In genomic region chr19:39671739-39672363, GRCh38 we compare ENCODE assay signal across 8 cellular contexts. TPM values are rescaled to one million over a fixed set of nuclear protein-coding genes. Genes with fewer than 3 reads are reported as not detected.
DNase-seq lines count a peak whose midpoint lies in the region; ATAC-seq and TF ChIP-seq lines count a peak whose summit lies in the region.

No MANE protein-coding gene starts in this region.

- ATAC-seq in IMR-90 (ENCODE audit: low read depth): peak; percentile 69
- peak; percentile 58 to 59 for ATAC-seq in activated naive CD4-positive, alpha-beta T cell treated with anti-CD3 and anti-CD28 coated beads, Interleukin-2, amount 50 U/mL, for 72 hours
- ATAC-seq in left ventricle myocardium superior: peak; percentile 51
- no peak for ATAC-seq in HG02678 (IDR thresholded peaks at IDR 0.05; ENCODE audit: unreplicated experiment)

- H3K9me3 ChIP-seq in IMR-90 (ENCODE audit: control insufficient read depth, insufficient read depth, low read length) (no peaks in the 10 kb centered on the region), OCI-LY3 (ENCODE audit: insufficient read depth, low read length) (no peaks in the 10 kb centered on the region)

- no peak overlapping the region for H3K14ac ChIP-seq in IMR-90 (replicated peaks; ENCODE audit: low read depth, low read length)

- H3K4me1 ChIP-seq in IMR-90 (ENCODE audit: control insufficient read depth, insufficient read depth, low read length) (no peaks in the 10 kb centered on the region), OCI-LY3 (ENCODE audit: low read length) (peaks cover 18% of the 10 kb centered on the region)

- peaks cover 0 to 2% of the 10 kb centered on the region in 2 donors for H3K36me3 Mint-ChIP-seq in activated naive CD4-positive, alpha-beta T cell treated with anti-CD3 and anti-CD28 coated beads, Interleukin-2, amount 50 U/mL, for 72 hours

- peak; percentile 68 for TF ChIP-seq RAD21 in IMR-90 (IDR thresholded peaks at IDR 0.05; ENCODE audit: low read length)

- H4K91ac ChIP-seq in IMR-90 (ENCODE audit: insufficient read depth, low read depth, low read length): no peak overlapping the region

- no peak overlapping the region for H2BK120ac ChIP-seq in IMR-90 (ENCODE audit: low read depth, low read length)

- H4K8ac ChIP-seq in IMR-90 (ENCODE audit: low read depth in 2 of 2, low read length in 2 of 2): no peak overlapping the region

- H3K36me3 ChIP-seq in IMR-90 (ENCODE audit: control insufficient read depth, insufficient read depth, low read length): no peaks in the 10 kb centered on the region
- H3K36me3 ChIP-seq in OCI-LY3 (replicated peaks; ENCODE audit: low read depth, low read length): no peaks in the 10 kb centered on the region

- intact Hi-C loops in IMR-90 (cut with micrococcal nuclease): loop anchor here (1.0 to 5.0 kb wide), 3 partner anchors 121 to 231 kb away; partner anchors contain the start of gene DLL3
- intact Hi-C loops in left ventricle myocardium superior (cut with micrococcal nuclease): no loop called here

- CTCF ChIA-PET in IMR-90 (lab: Yijun Ruan, JAX): no interaction called here

- DNase-seq in DMS53 (lab: John Stamatoyannopoulos, UW): peak; percentile 91
- peak; percentile 43 for DNase-seq in IMR-90
- DNase-seq in activated naive CD4-positive, alpha-beta T cell treated with anti-CD3 and anti-CD28 coated beads, Interleukin-2, amount 50 U/mL, for 72 hours (ENCODE audit: low spot score in 2 of 2): peak in 1 of 2 donors; percentile 64
- no peak for DNase-seq in left ventricle myocardium superior
- peak in 3 of 4 experiments; percentile 14 to 35 (median 30) for DNase-seq in stimulated activated CD4-positive, alpha-beta T cell treated with anti-CD3 and anti-CD28 coated beads, Interleukin-1b, Interleukin-23, amount 100 ng/mL, for 24 hours (ENCODE audit: low read depth in 4 of 4, low spot score in 1 of 4)
- no peak for DNase-seq in cortex of kidney (lab: John Stamatoyannopoulos, UW)

- no peaks in the 10 kb centered on the region for H3K79me2 ChIP-seq in OCI-LY3 (ENCODE audit: low read length)

- no peak overlapping the region for H3K4ac ChIP-seq in IMR-90 (ENCODE audit: low read depth, low read length)

- peaks cover 0 to 5% of the 10 kb centered on the region in 2 donors for H3K9me3 Mint-ChIP-seq in activated naive CD4-positive, alpha-beta T cell treated with anti-CD3 and anti-CD28 coated beads, Interleukin-2, amount 50 U/mL, for 72 hours

- POLR2A ChIA-PET in IMR-90 (lab: Charles Lee; ENCODE audit: unreplicated experiment): no interaction called here

- H3K9me1 ChIP-seq in IMR-90 (ENCODE audit: insufficient read depth, low read length): no peaks in the 10 kb centered on the region

- H2AFZ ChIP-seq in IMR-90 (replicated peaks; ENCODE audit: low read length, poor library complexity) (no peak overlapping the region), OCI-LY3 (ENCODE audit: low read depth, low read length) (no peak overlapping the region)

- no peak overlapping the region for H2BK5ac ChIP-seq in IMR-90 (ENCODE audit: low read depth, low read length, poor library complexity, severe bottlenecking)

- H3K9ac ChIP-seq in IMR-90 (ENCODE audit: low read depth, low read length): no peak overlapping the region
- no peak overlapping the region for H3K9ac ChIP-seq in OCI-LY3 (ENCODE audit: low read length)

- no peak overlapping the region for H3K4me3 ChIP-seq in IMR-90 (ENCODE audit: insufficient read depth, low read depth, low read length)
- no peak overlapping the region for H3K4me3 ChIP-seq in OCI-LY3 (ENCODE audit: low read length)

- H4K5ac ChIP-seq in IMR-90 (ENCODE audit: low read depth, low read length): no peak overlapping the region

- no peaks in the 10 kb centered on the region for H3K79me1 ChIP-seq in IMR-90 (ENCODE audit: low read depth in 1 of 2, low read length in 2 of 2)

- no peak overlapping the region for H3K23ac ChIP-seq in IMR-90 (ENCODE audit: low read depth, low read length)

- peak overlapping the region; percentile 76 to 77 for H3K27ac Mint-ChIP-seq in activated naive CD4-positive, alpha-beta T cell treated with anti-CD3 and anti-CD28 coated beads, Interleukin-2, amount 50 U/mL, for 72 hours

- WGBS in IMR-90 (ENCODE audit: extremely low coverage in 2 of 2, insufficient read length in 1 of 2), 2 experiments: 0% methylated on average over 1 of the region's 9 CpGs; no CpG with 5 or more reads in 1 of the 2 experiments

- H2BK20ac ChIP-seq in IMR-90 (ENCODE audit: low read depth, low read length): no peak overlapping the region

- H2BK15ac ChIP-seq in IMR-90 (ENCODE audit: low read depth, low read length): no peak overlapping the region

- H2AK5ac ChIP-seq in IMR-90 (ENCODE audit: low read depth, low read length): no peak overlapping the region

- H3K27me3 ChIP-seq in IMR-90 (ENCODE audit: control insufficient read depth, insufficient read depth, low read length): 0 out of 2 replicates have a peak, but pooled peaks cover 1% of the 10 kb centered on the region
- peaks cover 52% of the 10 kb centered on the region for H3K27me3 ChIP-seq in OCI-LY3 (ENCODE audit: low read depth, low read length)

- dilution Hi-C loops in IMR-90 (cut with HindIII; ENCODE audit: low sequenced_read_pairs, unreplicated experiment): no loop called here

- no peak overlapping the region for H3K27ac ChIP-seq in IMR-90 (ENCODE audit: insufficient read depth, low read length)
- H3K27ac ChIP-seq in OCI-LY3 (ENCODE audit: low read length): no peak overlapping the region

- H3K56ac ChIP-seq in IMR-90 (ENCODE audit: extremely low read depth, insufficient read depth, low read length): no peak overlapping the region

- H3K4me2 ChIP-seq in IMR-90 (ENCODE audit: low read depth, low read length) (no peak overlapping the region), OCI-LY3 (ENCODE audit: low read length) (peak overlapping the region; percentile 26; the same call in 1 of the 2 replicates)

- in situ Hi-C loops in IMR-90 (cut with MboI; ENCODE audit: low sequenced_read_pairs): loop anchor here (10.0 kb wide), 1 partner anchor 117 kb away; no protein-coding TSS in a partner anchor

- H2AK9ac ChIP-seq in IMR-90 (replicated peaks; ENCODE audit: low read depth, low read length, poor library complexity): no peak overlapping the region

- no peak overlapping the region for H3K18ac ChIP-seq in IMR-90 (ENCODE audit: low read depth, low read length)

- no TSS peak for BruUV-seq in IMR-90 (replicated peaks; lab: Mats Ljungman, UMichigan)

- no peak for TF ChIP-seq POLR2A in IMR-90 (IDR thresholded peaks at IDR 0.05; ENCODE audit: low read depth, low read length)

- TF ChIP-seq CTCF in IMR-90 (conservative IDR thresholded peaks at IDR 0.05; ENCODE audit: low read depth, low read length): peak; percentile 56
- peak; percentile 86 for TF ChIP-seq CTCF in OCI-LY3 (IDR thresholded peaks at IDR 0.05; ENCODE audit: low read depth, low read length)

- H4K20me1 ChIP-seq in IMR-90 (ENCODE audit: insufficient read depth, low read length) (no peaks in the 10 kb centered on the region), OCI-LY3 (ENCODE audit: insufficient read depth, low read length) (0 out of 2 replicates have a peak, but pooled peaks cover 3% of the 10 kb centered on the region)

TF ChIP-seq in IMR-90, 13 proteins besides CTCF, POLR2A, EP300 and RAD21:
- TF ChIP-seq CEBPB (IDR thresholded peaks at IDR 0.05; ENCODE audit: low read depth, low read length): no peak
- peak; percentile 62 for TF ChIP-seq SMC3 (IDR thresholded peaks at IDR 0.05; ENCODE audit: low read depth, low read length)

RNA-seq across cellular contexts. Expression of gene LGALS16, which starts 16.1 kb away (rescaled TPM):
- total RNA-seq in IMR-90 (2012; rRNA removed) (not detected in 2 replicates), left ventricle myocardium superior (not detected)
- not detected in 2 replicates for polyA plus RNA-seq in IMR-90 (2012; rRNA removed)
- not detected in 2 replicates for polyA plus RNA-seq in IMR-90 (2012; cell fraction: cytosol; rRNA removed)
- polyA plus RNA-seq in IMR-90 (2012; cell fraction: nucleus; rRNA removed; ENCODE audit: low replicate concordance): not detected in 2 replicates
- not detected for total RNA-seq in activated naive CD4-positive, alpha-beta T cell treated with anti-CD3 and anti-CD28 coated beads, Interleukin-2, amount 50 U/mL, for 72 hours

RNA-seq across cellular contexts. Expression of gene LGALS14, which starts 32.4 kb away (rescaled TPM):
- total RNA-seq in IMR-90 (2012; rRNA removed) (not detected in 2 replicates), left ventricle myocardium superior (not detected)
- not detected in 2 replicates for polyA plus RNA-seq in IMR-90 (2012; rRNA removed)
- polyA plus RNA-seq in IMR-90 (2012; cell fraction: cytosol; rRNA removed): not detected in 2 replicates
- polyA plus RNA-seq in IMR-90 (2012; cell fraction: nucleus; rRNA removed; ENCODE audit: low replicate concordance): not detected in 2 replicates
- total RNA-seq in activated naive CD4-positive, alpha-beta T cell treated with anti-CD3 and anti-CD28 coated beads, Interleukin-2, amount 50 U/mL, for 72 hours: 1 to 10 TPM; 3.3 to 5.1 TPM

Comparison
In these comparisons a context has a peak if more than half of its experiments do, and no peak if none do; other contexts are left out.
1. DNase-seq: peak in DMS53 (single experiment), IMR-90 (single experiment) and stimulated activated CD4-positive, alpha-beta T cell treated with anti-CD3 and anti-CD28 coated beads, Interleukin-1b, Interleukin-23, amount 100 ng/mL, for 24 hours (3 of 4); none in left ventricle myocardium superior (single experiment) and cortex of kidney (single experiment).